8 cellular contexts compared by ENCODE assay signal in genomic region chr6:166435574-166435973, GRCh38. TPM values are rescaled to one million over a fixed set of nuclear protein-coding genes. Genes with fewer than 3 reads are reported as not detected.
DNase-seq lines count a peak whose midpoint lies in the region; ATAC-seq, FAIRE-seq and TF ChIP-seq lines count a peak whose summit lies in the region.
"Had no signal": no experiment of that assay in that cellular context is flagged by ENCODE, and none has a peak within 500 bp of the region (broad histone marks: within the 10 kb centered on the region; RNA-seq: fewer than 3 reads in every experiment).

No MANE protein-coding gene starts in this region.

- FAIRE-seq in GM12878 (lab: Jason Lieb, UNC) = no peak

- TF ChIP-seq RAD21 in GM12878 (IDR thresholded peaks at IDR 0.05; ENCODE audit: insufficient read depth, low read depth, low read length) = peak; percentile 23; the same call in 1 of the 2 replicates

- DNase-seq in NCI-H2171 (lab: John Stamatoyannopoulos, UW) (peak; percentile 41), GM12878 (ENCODE audit: low read depth, low spot score) (no peak), T-helper 1 cell (no peak), anterior cingulate cortex (lab: John Stamatoyannopoulos, UW) (no peak), 8988T (no peak)
- peak; percentile 15 for DNase-seq in stimulated activated CD4-positive, alpha-beta T cell treated with anti-CD3 and anti-CD28 coated beads, Interleukin-4, amount 100 ng/mL, for 1 hour

- BruUV-seq in GM12878 (replicated peaks; lab: Mats Ljungman, UMichigan) = no TSS peak

- H3K4me3 ChIP-seq in GM12878 = no peak overlapping the region

- POLR2A ChIA-PET in GM12878 (lab: Charles Lee) = no interaction called here

- TF ChIP-seq POLR2A in GM12878 (IDR thresholded peaks at IDR 0.05; ENCODE audit: low read depth, low read length) = no peak

- SMC1A ChIA-PET in GM12878 (lab: Charles Lee; ENCODE audit: uncharacterized antibody, unreplicated experiment) = no interaction called here

- WGBS in GM12878 (ENCODE audit: insufficient coverage, insufficient replicate concordance, low lambda C conversion rate, missing lambda C conversion rate) = 6% methylated on average over 10 of the region's 10 CpGs

- H2AFZ ChIP-seq in GM12878 (ENCODE audit: control insufficient read depth, low read depth, low read length) = no peak overlapping the region

- H3K9me3 ChIP-seq in GM12878 (replicated peaks; ENCODE audit: control insufficient read depth, insufficient read depth, low read length) = no peaks in the 10 kb centered on the region

- RAD21 ChIA-PET in GM12878 (lab: Charles Lee; ENCODE audit: unreplicated experiment) = no interaction called here

- no peaks in the 10 kb centered on the region for H3K27me3 ChIP-seq in GM12878 (replicated peaks in 1 of 2; ENCODE audit: control insufficient read depth in 2 of 2, insufficient read depth in 2 of 2, low read length in 1 of 2)

- intact Hi-C loops in GM12878 (cut with micrococcal nuclease; ENCODE audit: unreplicated experiment) = no loop called here

- no peak overlapping the region for H3K4me2 ChIP-seq in GM12878 (ENCODE audit: control insufficient read depth, insufficient read depth)

- H4K20me1 ChIP-seq in GM12878 (ENCODE audit: control insufficient read depth, insufficient read depth) = no peaks in the 10 kb centered on the region

- CTCF ChIA-PET in GM12878 (lab: Yijun Ruan, JAX) = interaction anchor here (0.8 kb wide), 1 partner anchor 122 kb away, joined by 3 read pairs; no protein-coding TSS in a partner anchor

- no peak overlapping the region for H3K9ac ChIP-seq in GM12878 (ENCODE audit: control insufficient read depth, insufficient read depth, low read length)

- TF ChIP-seq CTCF in GM12878 (IDR thresholded peaks at IDR 0.05 in 2 of 3, conservative IDR thresholded peaks at IDR 0.05 in 1 of 3; ENCODE audit: control insufficient read depth in 2 of 3, extremely low read depth in 1 of 3, insufficient read depth in 1 of 3, low read depth in 3 of 3, low read length in 3 of 3) = peak in 1 of 3 experiments; percentile 25; a peak in 1 of 6 replicates

- no peaks in the 10 kb centered on the region for H3K4me1 ChIP-seq in GM12878 (ENCODE audit: control insufficient read depth, insufficient read depth, low read length)

- in situ Hi-C loops in GM12878 (cut with MboI) = no loop called here

- H3K27ac ChIP-seq in GM12878 (ENCODE audit: control insufficient read depth, insufficient read depth) = no peak overlapping the region

- no peaks in the 10 kb centered on the region for H3K79me2 ChIP-seq in GM12878 (ENCODE audit: control insufficient read depth, insufficient read depth, low read length)

- peak; percentile 49 for ATAC-seq in GM21381 (IDR thresholded peaks at IDR 0.05; ENCODE audit: unreplicated experiment)
- ATAC-seq in GM12878 = no peak
- ATAC-seq: WTC11 had no signal

- TF ChIP-seq EP300 in GM12878 (IDR thresholded peaks at IDR 0.05; ENCODE audit: borderline replicate concordance in 1 of 2, control insufficient read depth in 1 of 2, low read depth in 2 of 2, low read length in 2 of 2) = no peak

- H3K36me3 ChIP-seq in GM12878 (ENCODE audit: control insufficient read depth in 2 of 2, insufficient read depth in 2 of 2, low read length in 1 of 2) = no peaks in the 10 kb centered on the region

TF ChIP-seq in GM12878, 131 proteins besides CTCF, POLR2A, EP300 and RAD21:
- TF ChIP-seq BHLHE40 (IDR thresholded peaks at IDR 0.05; ENCODE audit: borderline replicate concordance in 1 of 2, low read depth in 2 of 2, low read length in 1 of 2) = peak; percentile 56 to 62; a peak in 3 of 4 replicates
- no peak for TF ChIP-seq FOXM1 (IDR thresholded peaks at IDR 0.05; ENCODE audit: low read depth, low read length)
- no peak for TF ChIP-seq RAD51 (IDR thresholded peaks at IDR 0.05)
- no peak for TF ChIP-seq POU2F2 (IDR thresholded peaks at IDR 0.05; ENCODE audit: borderline replicate concordance, low read depth, low read length)

RNA-seq across cellular contexts. Expression of gene MPC1, which starts 52.8 kb away (rescaled TPM):
- 7.7 and 10.5 TPM in 2 replicates for total RNA-seq in GM12878 (2013; cell fraction: nucleolus; rRNA removed)
- total RNA-seq in GM12878 (2014; rRNA removed) = 60.8 and 78.8 TPM in 2 replicates
- 76.1 and 76.7 TPM in 2 replicates for total RNA-seq in GM12878 (2014; rRNA removed; fragmentation: Illumina TruSeq; extraction: Trizol)
- 51.6 and 55.0 TPM in 2 replicates for total RNA-seq in GM12878 (2021)
- 17.6 TPM for polyA plus RNA-seq in GM12878 (2011; ENCODE audit: low read depth)
- polyA plus RNA-seq in GM12878 (2011; rRNA removed) = 53.2 and 58.5 TPM in 2 replicates
- polyA plus RNA-seq in GM12878 (2011; cell fraction: cytosol; rRNA removed) = 39.8 and 50.1 TPM in 2 replicates
- 25.9 and 30.5 TPM in 2 replicates for polyA plus RNA-seq in GM12878 (2011; cell fraction: nucleus; rRNA removed)
- polyA plus RNA-seq in GM12878 (2012) = 35.1 and 37.5 TPM in 2 replicates
- polyA plus RNA-seq in GM12878 (2014; fragmentation: Illumina TruSeq; extraction: Trizol) = 93.8 and 100 TPM in 2 replicates
- polyA plus RNA-seq in GM12878 (2014; fragmentation: Nextera tagmentation; extraction: Ambion mirVana) = 10 to 100 TPM; 81.5 to 97.0 TPM
- polyA plus RNA-seq in GM12878 (2014; rRNA removed) = 61.5 and 61.9 TPM in 2 replicates
- polyA plus RNA-seq in GM12878 (2016; fragmentation: Nextera tagmentation; extraction: Ambion mirVana) = 100 to 1,000 TPM; 173 to 177 TPM
- polyA minus RNA-seq in GM12878 (2011; rRNA and poly(A)+ RNA removed) = 16.5 and 20.0 TPM in 2 replicates
- 9.0 and 14.8 TPM in 2 replicates for polyA minus RNA-seq in GM12878 (2011; cell fraction: cytosol; rRNA and poly(A)+ RNA removed)
- polyA minus RNA-seq in GM12878 (2011; cell fraction: nucleus; rRNA and poly(A)+ RNA removed) = 3.6 and 3.8 TPM in 2 replicates

Comparison
In these comparisons a context has a peak if more than half of its experiments do, and no peak if none do; other contexts are left out.
1. DNase-seq: peak in NCI-H2171 (single experiment) and stimulated activated CD4-positive, alpha-beta T cell treated with anti-CD3 and anti-CD28 coated beads, Interleukin-4, amount 100 ng/mL, for 1 hour (single experiment); none in GM12878 (single experiment), T-helper 1 cell (0 of 5), anterior cingulate cortex (0 of 58) and 8988T (single experiment).